ENCODE assay signal across 8 cellular contexts in the genomic region with DNA sequence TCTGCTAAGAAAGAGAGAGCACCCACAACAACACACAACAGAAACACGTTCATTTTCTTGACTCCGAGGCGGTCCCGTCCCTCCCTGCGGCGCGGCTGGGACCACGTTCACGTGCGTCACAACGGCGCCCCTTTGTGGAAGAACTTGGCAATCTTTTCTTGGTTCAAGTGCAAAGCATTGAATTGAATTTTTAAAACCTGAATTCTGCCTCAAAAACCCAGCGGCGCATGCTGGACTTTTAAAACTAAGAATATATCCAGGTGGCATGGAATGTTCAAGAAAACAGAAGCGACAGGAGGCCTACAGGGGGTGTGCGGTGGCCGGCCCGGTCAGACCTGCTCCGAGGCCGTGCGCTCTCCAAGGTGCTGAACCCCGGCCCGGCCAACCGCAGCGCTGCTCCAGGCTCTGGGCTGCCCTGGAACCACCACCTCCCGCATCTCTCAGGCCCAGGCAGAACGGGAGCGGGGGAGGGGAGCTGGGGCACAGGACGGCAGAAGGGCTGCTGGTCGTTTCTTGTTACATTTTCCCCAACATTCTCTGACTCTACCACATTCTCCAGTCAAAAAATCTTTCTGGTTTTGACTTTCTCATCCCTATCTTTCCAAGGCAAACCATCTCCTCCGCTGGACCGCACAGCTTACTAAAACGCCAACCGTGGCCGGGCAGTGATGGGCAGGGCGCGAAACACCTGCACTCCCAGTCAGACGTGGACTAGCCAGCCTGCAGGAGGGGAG. TPM values are rescaled to one million over a fixed set of nuclear protein-coding genes. Genes with fewer than 3 reads are reported as not detected.
DNase-seq lines count a peak whose midpoint lies in the region; ATAC-seq, FAIRE-seq and TF ChIP-seq lines count a peak whose summit lies in the region.

No MANE protein-coding gene starts in this region.

- H3K27me3 ChIP-seq in BLaER1 treated with 17β-estradiol and CSF1 and Interleukin-3, amounts not matched to agents 10 nM and 100 nM = no peaks in the 10 kb centered on the region
- no peaks in the 10 kb centered on the region for H3K27me3 ChIP-seq in HUES48 (ENCODE audit: control insufficient read depth, insufficient read depth, low read length)

- no peaks in the 10 kb centered on the region for H3K9me3 ChIP-seq in BLaER1 treated with 17β-estradiol and CSF1 and Interleukin-3, amounts not matched to agents 10 nM and 100 nM (replicated peaks in 1 of 11)
- no peaks in the 10 kb centered on the region for H3K9me3 ChIP-seq in HUES48 (ENCODE audit: control insufficient read depth, insufficient read depth, low read length)

- H3K4me3 ChIP-seq in BLaER1 treated with 17β-estradiol and CSF1 and Interleukin-3, amounts not matched to agents 10 nM and 100 nM = no peak overlapping the region
- peak overlapping the region; percentile 33; the same call in 1 of the 2 replicates for H3K4me3 ChIP-seq in HUES48 (ENCODE audit: low read depth, low read length)

- H3K9ac ChIP-seq in BLaER1 treated with 17β-estradiol and CSF1 and Interleukin-3, amounts not matched to agents 10 nM and 100 nM = no peak overlapping the region
- no peak overlapping the region for H3K9ac ChIP-seq in HUES48 (ENCODE audit: low read depth, low read length)

- peak; percentile 79 for DNase-seq in activated naive CD4-positive, alpha-beta T cell treated with anti-CD3 and anti-CD28 coated beads, Interleukin-2, amount 50 U/mL, for 16 hours
- DNase-seq in head of caudate nucleus (peak; percentile 42 to 87 (median 70)), posterior vena cava (ENCODE audit: low spot score) (peak; percentile 93), urothelium cell line (ENCODE audit: low spot score) (peak; percentile 84)

- H3K27ac ChIP-seq in BLaER1 treated with 17β-estradiol and CSF1 and Interleukin-3, amounts not matched to agents 10 nM and 100 nM = no peak overlapping the region
- H3K27ac ChIP-seq in HUES48 (ENCODE audit: low read depth, low read length) = no peak overlapping the region

- intact Hi-C loops in head of caudate nucleus (cut with DNase I) = loop anchor here (5.0 kb wide), 1 partner anchor 62 kb away; no protein-coding TSS in a partner anchor
- intact Hi-C loops in posterior vena cava (cut with DNase I) = loop anchor here in 1 of 2 donors (5.0 kb wide), 1 partner anchor 62 kb away; no protein-coding TSS in a partner anchor

- peak overlapping the region; percentile 4 to 75 (median 38); a peak in 19 of 22 replicates for H3K4me2 ChIP-seq in BLaER1 treated with 17β-estradiol and CSF1 and Interleukin-3, amounts not matched to agents 10 nM and 100 nM

- H3K4me1 ChIP-seq in BLaER1 treated with 17β-estradiol and CSF1 and Interleukin-3, amounts not matched to agents 10 nM and 100 nM = peaks cover 9 to 72% (median 49%) of the 10 kb centered on the region in 10 experiments
- H3K4me1 ChIP-seq in HUES48 (ENCODE audit: control insufficient read depth, insufficient read depth, low read length) = peaks cover 7% of the 10 kb centered on the region; the same call in 1 of the 2 replicates

- peaks cover 57 to 91% (median 83%) of the 10 kb centered on the region in 11 experiments for H4K20me1 ChIP-seq in BLaER1 treated with 17β-estradiol and CSF1 and Interleukin-3, amounts not matched to agents 10 nM and 100 nM

- ATAC-seq in SK-N-SH treated with all-trans-retinoic acid at 6 μM for 48 hours (peak; percentile 67), HG02938 (IDR thresholded peaks at IDR 0.05; ENCODE audit: unreplicated experiment) (no peak)

- FAIRE-seq in urothelium cell line (lab: Jason Lieb, UNC) = no peak

- H3K36me3 ChIP-seq in BLaER1 treated with 17β-estradiol and CSF1 and Interleukin-3, amounts not matched to agents 10 nM and 100 nM = peaks cover 0 to 15% (median 8%) of the 10 kb centered on the region in 11 experiments; a peak in 5 of 22 replicates
- no peaks in the 10 kb centered on the region for H3K36me3 ChIP-seq in HUES48 (ENCODE audit: control insufficient read depth, insufficient read depth, low read length)

TF ChIP-seq in SK-N-SH treated with all-trans-retinoic acid at 6 μM for 48 hours, 23 proteins besides CTCF, POLR2A, EP300 and RAD21:
- TF ChIP-seq BACH2 (CRISPR knock-in tag; IDR thresholded peaks at IDR 0.05; ENCODE audit: borderline replicate concordance) = no peak
- no peak for TF ChIP-seq ISL1 (CRISPR knock-in tag; IDR thresholded peaks at IDR 0.05)
- TF ChIP-seq ZFP3 (CRISPR knock-in tag; IDR thresholded peaks at IDR 0.05) = peak; percentile 77; the same call in 1 of the 2 replicates
- peak; percentile 86; the same call in 1 of the 2 replicates for TF ChIP-seq CSDC2 (CRISPR knock-in tag; IDR thresholded peaks at IDR 0.05)
- no peak for TF ChIP-seq PPARA (CRISPR knock-in tag; IDR thresholded peaks at IDR 0.05; ENCODE audit: borderline replicate concordance)
- no peak for TF ChIP-seq GLIS3 (CRISPR knock-in tag; IDR thresholded peaks at IDR 0.05)
- no peak for TF ChIP-seq ZNF70 (CRISPR knock-in tag; IDR thresholded peaks at IDR 0.05)
- TF ChIP-seq OSR1 (CRISPR knock-in tag; IDR thresholded peaks at IDR 0.05) = no peak
- no peak for TF ChIP-seq ARNTL (CRISPR knock-in tag; IDR thresholded peaks at IDR 0.05; ENCODE audit: borderline replicate concordance, low read depth)
- TF ChIP-seq, protein P1, sequence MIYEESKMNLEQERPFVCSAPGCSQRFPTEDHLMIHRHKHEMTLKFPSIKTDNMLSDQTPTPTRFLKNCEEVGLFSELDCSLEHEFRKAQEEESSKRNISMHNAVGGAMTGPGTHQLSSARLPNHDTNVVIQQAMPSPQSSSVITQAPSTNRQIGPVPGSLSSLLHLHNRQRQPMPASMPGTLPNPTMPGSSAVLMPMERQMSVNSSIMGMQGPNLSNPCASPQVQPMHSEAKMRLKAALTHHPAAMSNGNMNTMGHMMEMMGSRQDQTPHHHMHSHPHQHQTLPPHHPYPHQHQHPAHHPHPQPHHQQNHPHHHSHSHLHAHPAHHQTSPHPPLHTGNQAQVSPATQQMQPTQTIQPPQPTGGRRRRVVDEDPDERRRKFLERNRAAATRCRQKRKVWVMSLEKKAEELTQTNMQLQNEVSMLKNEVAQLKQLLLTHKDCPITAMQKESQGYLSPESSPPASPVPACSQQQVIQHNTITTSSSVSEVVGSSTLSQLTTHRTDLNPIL (CRISPR knock-in tag; IDR thresholded peaks at IDR 0.05; ENCODE audit: low read depth) = no peak
- TF ChIP-seq ZNF8 (CRISPR knock-in tag; IDR thresholded peaks at IDR 0.05) = no peak
- TF ChIP-seq, protein P2, sequence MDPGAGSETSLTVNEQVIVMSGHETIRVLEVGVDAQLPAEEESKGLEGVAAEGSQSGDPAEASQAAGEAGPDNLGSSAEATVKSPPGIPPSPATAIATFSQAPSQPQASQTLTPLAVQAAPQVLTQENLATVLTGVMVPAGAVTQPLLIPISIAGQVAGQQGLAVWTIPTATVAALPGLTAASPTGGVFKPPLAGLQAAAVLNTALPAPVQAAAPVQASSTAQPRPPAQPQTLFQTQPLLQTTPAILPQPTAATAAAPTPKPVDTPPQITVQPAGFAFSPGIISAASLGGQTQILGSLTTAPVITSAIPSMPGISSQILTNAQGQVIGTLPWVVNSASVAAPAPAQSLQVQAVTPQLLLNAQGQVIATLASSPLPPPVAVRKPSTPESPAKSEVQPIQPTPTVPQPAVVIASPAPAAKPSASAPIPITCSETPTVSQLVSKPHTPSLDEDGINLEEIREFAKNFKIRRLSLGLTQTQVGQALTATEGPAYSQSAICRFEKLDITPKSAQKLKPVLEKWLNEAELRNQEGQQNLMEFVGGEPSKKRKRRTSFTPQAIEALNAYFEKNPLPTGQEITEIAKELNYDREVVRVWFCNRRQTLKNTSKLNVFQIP (CRISPR knock-in tag; IDR thresholded peaks at IDR 0.05; ENCODE audit: borderline replicate concordance, low read depth) = no peak
- TF ChIP-seq ZFP30 (CRISPR knock-in tag; IDR thresholded peaks at IDR 0.05) = no peak
- TF ChIP-seq SNAI2 (CRISPR knock-in tag; IDR thresholded peaks at IDR 0.05) = peak; percentile 82; the same call in 1 of the 2 replicates
- TF ChIP-seq TOX (CRISPR knock-in tag; IDR thresholded peaks at IDR 0.05; ENCODE audit: borderline replicate concordance) = no peak

RNA-seq across cellular contexts. Expression of a gene that starts 3.4 kb away (rescaled TPM):
- total RNA-seq in posterior vena cava = 10 to 100 TPM; 10.0 to 16.4 TPM

RNA-seq across cellular contexts. Expression of a gene that starts 3.7 kb away (rescaled TPM):
- 10 to 100 TPM; 21.0 to 26.8 TPM for total RNA-seq in posterior vena cava

RNA-seq across cellular contexts. Expression of a gene that starts 35.8 kb away (rescaled TPM):
- 10 to 100 TPM; 55.5 to 77.9 TPM for total RNA-seq in posterior vena cava

RNA-seq across cellular contexts. Expression of a gene that starts 43.1 kb away (rescaled TPM):
- not detected for total RNA-seq in posterior vena cava

RNA-seq across cellular contexts. Expression of a gene that starts 43.8 kb away (rescaled TPM):
- total RNA-seq in posterior vena cava = 10 to 100 TPM; 34.2 to 37.1 TPM
